ENCODE assay signal across 9 cellular contexts in the genomic region with DNA sequence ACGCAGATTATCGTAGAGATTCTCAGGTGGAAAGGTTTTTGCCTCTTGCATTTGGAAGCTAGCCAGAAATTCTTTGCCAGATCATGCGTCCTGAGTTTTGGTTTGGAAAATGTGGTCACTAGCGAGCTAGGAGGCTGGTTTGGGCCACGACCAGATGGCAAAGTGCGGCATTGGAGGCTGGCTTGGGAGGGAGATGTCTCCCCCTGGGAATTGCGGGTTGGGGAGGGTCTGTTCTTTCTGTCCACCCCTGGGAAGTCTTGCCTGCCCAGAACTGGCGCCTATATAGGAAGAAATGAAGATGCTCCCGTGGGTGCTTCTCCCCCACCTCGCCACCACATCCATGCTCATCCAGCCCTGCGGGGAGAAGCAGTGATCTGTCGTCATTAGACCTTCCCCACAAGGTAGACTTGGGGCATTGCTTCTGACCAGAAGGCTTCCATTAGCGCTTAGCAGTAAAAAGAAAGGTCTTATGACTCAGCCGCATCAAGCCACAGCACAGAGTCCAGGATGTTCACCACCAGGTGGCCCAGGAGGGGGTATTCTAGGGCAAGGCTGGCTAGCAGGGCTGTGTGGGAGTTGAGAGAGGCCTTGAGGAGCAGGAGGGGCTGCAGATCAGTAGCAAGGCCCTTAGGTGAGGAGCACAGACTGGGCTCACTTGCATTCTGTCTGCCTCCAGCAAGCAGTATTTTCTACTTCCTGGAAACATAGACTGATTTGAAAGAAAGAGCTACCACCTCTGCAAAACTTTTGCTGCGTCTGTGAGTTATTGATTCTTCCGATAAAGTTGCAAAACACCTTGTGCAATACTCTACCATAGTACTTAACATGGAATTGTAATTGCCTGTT. TPM values are rescaled to one million over a fixed set of nuclear protein-coding genes. Genes with fewer than 3 reads are reported as not detected.
DNase-seq lines count a peak whose midpoint lies in the region; ATAC-seq and TF ChIP-seq lines count a peak whose summit lies in the region.
"Had no signal": no experiment of that assay in that cellular context is flagged by ENCODE, and none has a peak within 500 bp of the region (broad histone marks: within the 10 kb centered on the region; RNA-seq: fewer than 3 reads in every experiment).

No MANE protein-coding gene starts in this region.

- H3K4me3 ChIP-seq in skin epidermis = no peak overlapping the region

- DNase-seq in GM10248 (ENCODE audit: extremely low spot score) = peak; percentile 75
- peak; percentile 86 for DNase-seq in HFFc6
- DNase-seq in RKO (ENCODE audit: low spot score) = peak; percentile 72
- peak; percentile 87 to 88 for DNase-seq in activated T-cell treated with anti-CD3 and anti-CD28 coated beads, Interleukin-2, amount 50 U/mL, for 48 hours
- DNase-seq in fibroblast of the conjunctiva (ENCODE audit: low read depth) = peak; percentile 59
- no peak for DNase-seq in NCI-H2029 treated with DMSO at 0.1 percent for 48 hours (lab: John Stamatoyannopoulos, UW)
- DNase-seq: left cardiac atrium had no signal

- peak overlapping the region in 20 of 21 experiments; percentile 50 to 98 (median 94) for H3K27ac ChIP-seq in skin epidermis

- ATAC-seq in HG02623 (IDR thresholded peaks at IDR 0.05; ENCODE audit: unreplicated experiment) = no peak

- TF ChIP-seq CTCF in GM10248 (IDR thresholded peaks at IDR 0.05; ENCODE audit: control extremely low read depth, extremely low read depth, low read depth, missing control alignments) (peak; percentile 71), HFFc6 (IDR thresholded peaks at IDR 0.05) (peak; percentile 84)

- H3K4me3 Mint-ChIP-seq in HFFc6 = peak overlapping the region; percentile 29

- H3K36me3 Mint-ChIP-seq in HFFc6 (ENCODE audit: low read depth) = peaks cover 15% of the 10 kb centered on the region

- no peaks in the 10 kb centered on the region for H3K9me3 Mint-ChIP-seq in HFFc6

- H3K27me3 Mint-ChIP-seq in HFFc6 (ENCODE audit: insufficient read depth) = no peaks in the 10 kb centered on the region

- POLR2A ChIA-PET in GM10248 (lab: Yijun Ruan, JAX) = interaction anchor here (1.0 kb wide), 1 partner anchor 15 kb away, joined by 4 read pairs; no protein-coding TSS in a partner anchor

- H3K27ac Mint-ChIP-seq in HFFc6 = peak overlapping the region; percentile 83

- CTCF ChIA-PET in GM10248 (lab: Yijun Ruan, JAX) = interaction anchor here (0.8 to 15.0 kb wide), 11 partner anchors 9 to 151 kb away, joined by 3 to 501 read pairs (median 4); no protein-coding TSS in a partner anchor

- H3K4me1 Mint-ChIP-seq in HFFc6 (ENCODE audit: low read depth) = peaks cover 62% of the 10 kb centered on the region

RNA-seq across cellular contexts. Expression of a gene that starts 1.5 kb away (rescaled TPM):
- total RNA-seq in HFFc6 (2021; fragmentation: NEBNext Ultra II Directional; extraction: Animal tissue kit (Norgen Biotek cat#: 25700)) = 100 to 1,000 TPM; 258 to 353 (median 305) TPM
